In genomic region chr17:3917391-3917931, GRCh38 we compare ENCODE assay signal across 10 cellular contexts. TPM values are rescaled to one million over a fixed set of nuclear protein-coding genes. Genes with fewer than 3 reads are reported as not detected.
DNase-seq lines count a peak whose midpoint lies in the region; ATAC-seq lines count a peak whose summit lies in the region.
"Had no signal": no experiment of that assay in that cellular context is flagged by ENCODE, and none has a peak within 500 bp of the region (broad histone marks: within the 10 kb centered on the region; RNA-seq: fewer than 3 reads in every experiment).

No MANE protein-coding gene starts in this region.

- intact Hi-C loops in posterior cingulate gyrus (cut with DNase I) = loop anchor here (5.0 kb wide), 1 partner anchor 90 kb away; no protein-coding TSS in a partner anchor

- no peaks in the 10 kb centered on the region for H3K27me3 Mint-ChIP-seq in naive B cell
- H3K27me3 Mint-ChIP-seq: naive thymus-derived CD4-positive, alpha-beta T cell had no signal

- ATAC-seq in naive B cell (ENCODE audit: low read depth in 2 of 2) (no peak), GM19324 (IDR thresholded peaks at IDR 0.05; ENCODE audit: low FRiP score, unreplicated experiment) (no peak), HG03571 (IDR thresholded peaks at IDR 0.05; ENCODE audit: unreplicated experiment) (no peak)

- H3K4me1 Mint-ChIP-seq in naive B cell = peaks cover 53 to 75% (median 65%) of the 10 kb centered on the region in 3 donors

- H3K9me3 Mint-ChIP-seq in naive B cell = no peaks in the 10 kb centered on the region
- H3K9me3 Mint-ChIP-seq: naive thymus-derived CD4-positive, alpha-beta T cell had no signal

- DNase-seq in COLO668 (lab: John Stamatoyannopoulos, UW; ENCODE audit: unreplicated experiment) (peak; percentile 11), NCI-H1092 (lab: John Stamatoyannopoulos, UW) (peak; percentile 36), dermis blood vessel endothelial cell (peak; percentile 47), naive B cell (no peak), HPDE6-E6E7 (ENCODE audit: extremely low spot score) (no peak), posterior cingulate gyrus (no peak)
- DNase-seq: naive thymus-derived CD4-positive, alpha-beta T cell; NCI-H774 had no signal

- H3K36me3 Mint-ChIP-seq in naive B cell = no peaks in the 10 kb centered on the region
- H3K36me3 Mint-ChIP-seq: naive thymus-derived CD4-positive, alpha-beta T cell had no signal

- peak overlapping the region; percentile 100 for H3K27ac Mint-ChIP-seq in naive B cell

- peak overlapping the region; percentile 88 to 97 (median 95) for H3K4me3 Mint-ChIP-seq in naive B cell

RNA-seq across cellular contexts. Expression of gene P2RX1, which starts 1.2 kb away (rescaled TPM):
- not detected in 2 replicates for total RNA-seq in dermis blood vessel endothelial cell
- 10 to 100 TPM in 5 of 6 donors, 1 to 10 TPM in 1; 2.3 to 20.2 (median 15.1) TPM for polyA plus RNA-seq in naive B cell (ENCODE audit: low read depth in 6 of 6)
- polyA plus RNA-seq: naive thymus-derived CD4-positive, alpha-beta T cell had no signal

RNA-seq across cellular contexts. Expression of gene CAMKK1, which starts 24.6 kb away (rescaled TPM):
- 0.79 and 2.2 TPM in 2 replicates for total RNA-seq in dermis blood vessel endothelial cell
- polyA plus RNA-seq in naive B cell (ENCODE audit: low read depth in 6 of 6) = 1 to 10 TPM in 4 of 6 donors, under 1 TPM in 2; 0.69 to 1.4 (median 1.1) TPM

RNA-seq across cellular contexts. Expression of gene ATP2A3, which starts 46.8 kb away (rescaled TPM):
- total RNA-seq in dermis blood vessel endothelial cell = 0.23 TPM in 1 of 2 replicates, not detected in the other
- polyA plus RNA-seq in naive B cell (ENCODE audit: low read depth in 6 of 6) = 100 to 1,000 TPM in 2 of 6 donors, 10 to 100 TPM in 4; 68.7 to 180 (median 94.2) TPM

Comparison
In these comparisons a context has a peak if more than half of its experiments do, and no peak if none do; other contexts are left out.
1. DNase-seq: peak in COLO668 (single experiment), NCI-H1092 (single experiment) and dermis blood vessel endothelial cell (single experiment); none in naive B cell (single experiment), HPDE6-E6E7 (single experiment) and posterior cingulate gyrus (0 of 10).